Comparison of ENCODE assay signal across 12 cellular contexts in the genomic region with DNA sequence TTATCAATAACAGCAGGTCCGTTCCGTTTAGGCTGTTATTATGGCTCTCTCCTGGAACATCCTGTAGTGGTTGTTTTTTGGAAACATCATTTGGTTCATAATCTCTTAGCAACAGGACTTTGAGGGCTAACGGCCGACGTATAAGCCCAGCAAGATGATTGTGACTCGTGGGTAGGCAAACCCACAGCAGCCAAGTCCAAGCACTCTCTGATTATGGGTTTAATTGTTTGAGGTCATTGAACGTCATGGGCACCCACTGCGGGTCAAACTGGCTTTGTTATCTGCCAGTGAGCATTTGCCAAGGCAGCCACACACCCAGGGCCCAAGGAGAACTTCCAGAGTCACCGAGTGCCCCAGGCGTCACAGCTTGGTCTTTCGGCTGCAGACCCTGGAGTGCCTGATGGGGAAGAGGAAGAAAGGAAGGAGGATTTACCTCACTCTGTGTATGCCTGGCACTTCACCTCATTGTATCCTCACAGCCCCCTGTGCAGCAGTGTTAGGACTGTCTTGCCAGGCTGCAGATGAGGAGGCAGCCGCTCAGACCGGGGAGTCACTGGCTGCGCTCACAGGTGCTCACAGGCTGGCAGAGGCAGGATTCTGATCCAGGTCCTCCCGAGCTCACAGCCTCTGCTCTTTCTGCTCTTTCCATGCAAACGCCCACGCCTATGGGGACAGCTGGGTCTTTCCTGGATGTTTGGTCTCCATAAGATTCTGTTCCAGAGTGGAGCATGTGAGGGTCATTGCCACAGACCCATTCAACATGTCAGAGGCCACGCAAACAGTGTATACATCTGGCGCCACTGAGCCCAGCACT. TPM values are rescaled to one million over a fixed set of nuclear protein-coding genes. Genes with fewer than 3 reads are reported as not detected.
DNase-seq lines count a peak whose midpoint lies in the region; ATAC-seq, FAIRE-seq and TF ChIP-seq lines count a peak whose summit lies in the region.
"Had no signal": no experiment of that assay in that cellular context is flagged by ENCODE, and none has a peak within 500 bp of the region (broad histone marks: within the 10 kb centered on the region; RNA-seq: fewer than 3 reads in every experiment).

No MANE protein-coding gene starts in this region.

- no peaks in the 10 kb centered on the region for H3K79me1 ChIP-seq in H1 (ENCODE audit: low read depth, low read length)

- H3K9ac ChIP-seq in H1 (replicated peaks in 1 of 4; ENCODE audit: extremely low read depth in 1 of 4, low read depth in 3 of 4, low read length in 3 of 4), result no peak overlapping the region
- H3K9ac ChIP-seq in rectal smooth muscle tissue (ENCODE audit: low read length), result no peak overlapping the region
- H3K9ac ChIP-seq: parathyroid adenoma had no signal

- H3K14ac ChIP-seq in H1 (ENCODE audit: insufficient read length), result no peak overlapping the region

- BruUV-seq in PC-9 (replicated peaks; lab: Mats Ljungman, UMichigan), result no TSS peak

- TF ChIP-seq POLR2A in H1 (IDR thresholded peaks at IDR 0.05; ENCODE audit: control extremely low read depth in 1 of 2, low read depth in 2 of 2, low read length in 2 of 2), result no peak

- H3K4me2 ChIP-seq in PC-9, result peak overlapping the region; percentile 76
- H3K4me2 ChIP-seq in H1 (ENCODE audit: insufficient read depth in 1 of 2, low read depth in 2 of 2, low read length in 2 of 2), result no peak overlapping the region
- H3K4me2 ChIP-seq: hepatocyte had no signal

- peaks cover 57% of the 10 kb centered on the region for H3K4me1 ChIP-seq in PC-9 (replicated peaks; ENCODE audit: insufficient read depth)
- peaks cover 0 to 18% (median 7%) of the 10 kb centered on the region in 4 experiments; a peak in 6 of 7 replicates for H3K4me1 ChIP-seq in H1 (replicated peaks in 1 of 4; ENCODE audit: control insufficient read depth in 3 of 4, insufficient read depth in 4 of 4, low read length in 3 of 4)
- H3K4me1 ChIP-seq in rectal smooth muscle tissue (ENCODE audit: control insufficient read depth, insufficient read depth, low read length), result peaks cover 14% of the 10 kb centered on the region

- H4K20me1 ChIP-seq in PC-9 (ENCODE audit: insufficient read depth), result no peaks in the 10 kb centered on the region
- no peaks in the 10 kb centered on the region for H4K20me1 ChIP-seq in H1 (replicated peaks in 1 of 2; ENCODE audit: control insufficient read depth in 1 of 2, insufficient read depth in 2 of 2, low read length in 2 of 2)

- no peak overlapping the region for H2AK5ac ChIP-seq in H1 (ENCODE audit: low read depth, low read length)

- intact Hi-C loops in PC-9 (cut with micrococcal nuclease; ENCODE audit: unreplicated experiment), result loop anchor here (5.0 kb wide), 1 partner anchor 118 kb away; a partner anchor contains a TSS

- H3K9me2 ChIP-seq in PC-9 (ENCODE audit: insufficient read depth), result no peaks in the 10 kb centered on the region

- H3K4me3 ChIP-seq in PC-9 (peak overlapping the region; percentile 36; the same call in 1 of the 2 replicates), H1 (ENCODE audit: extremely low read depth in 1 of 4, insufficient read depth in 2 of 4, low read depth in 3 of 4, low read length in 4 of 4) (no peak overlapping the region), rectal smooth muscle tissue (ENCODE audit: low read length) (no peak overlapping the region)
- H3K4me3 ChIP-seq: hepatocyte had no signal

- no peak overlapping the region; the same call in 1 of the 2 replicates for H2BK12ac ChIP-seq in H1 (ENCODE audit: low read depth, low read length)

- H2BK15ac ChIP-seq in H1 (ENCODE audit: low read length), result no peak overlapping the region

- WGBS in H1 (ENCODE audit: extremely low coverage in 1 of 2, insufficient coverage in 1 of 2, insufficient read length in 1 of 2, insufficient replicate concordance in 2 of 2, low coverage in 1 of 2, low lambda C conversion rate in 2 of 2, missing lambda C conversion rate in 1 of 2), 2 experiments, result 90% methylated on average over 19 of the region's 19 CpGs; no CpG with 5 or more reads in 1 of the 2 experiments

- TF ChIP-seq RAD21 in H1 (IDR thresholded peaks at IDR 0.05 in 1 of 2, conservative IDR thresholded peaks at IDR 0.05 in 1 of 2; ENCODE audit: low read depth in 2 of 2, low read length in 2 of 2), result no peak

- H3K36me3 ChIP-seq in PC-9 (ENCODE audit: low read depth) (no peaks in the 10 kb centered on the region), H1 (ENCODE audit: control insufficient read depth in 2 of 4, insufficient read depth in 4 of 4, low read length in 3 of 4) (no peaks in the 10 kb centered on the region), rectal smooth muscle tissue (ENCODE audit: control insufficient read depth, insufficient read depth, low read length) (no peaks in the 10 kb centered on the region)

- no peaks in the 10 kb centered on the region for H3K27me3 ChIP-seq in PC-9 (ENCODE audit: insufficient read depth, low read depth)
- H3K27me3 ChIP-seq in H1 (replicated peaks in 1 of 4; ENCODE audit: control insufficient read depth in 3 of 4, extremely low read depth in 1 of 4, insufficient read depth in 3 of 4, low read length in 3 of 4), result peaks cover 0 to 3% (median 2%) of the 10 kb centered on the region in 4 experiments; a peak in 2 of 7 replicates
- no peaks in the 10 kb centered on the region for H3K27me3 ChIP-seq in rectal smooth muscle tissue (ENCODE audit: control insufficient read depth, insufficient read depth, low read length)
- H3K27me3 ChIP-seq: hepatocyte had no signal

- H2AFZ ChIP-seq in PC-9, result no peak overlapping the region
- peak overlapping the region; percentile 3; the same call in 1 of the 2 replicates for H2AFZ ChIP-seq in H1 (ENCODE audit: low read length)
- H2AFZ ChIP-seq: hepatocyte, parathyroid adenoma had no signal

- H3K23me2 ChIP-seq in H1 (ENCODE audit: low read depth, low read length), result no peaks in the 10 kb centered on the region

- no peak overlapping the region; the same call in 1 of the 2 replicates for H3K18ac ChIP-seq in H1 (ENCODE audit: extremely low read depth, low read length)

- no peak overlapping the region for H4K91ac ChIP-seq in H1 (replicated peaks; ENCODE audit: insufficient read length, low read length)

- H2BK5ac ChIP-seq in H1 (ENCODE audit: low read depth, low read length), result no peak overlapping the region

- TF ChIP-seq EP300 in H1 (IDR thresholded peaks at IDR 0.05; ENCODE audit: borderline replicate concordance in 1 of 2, low read depth in 2 of 2, low read length in 2 of 2), result no peak

- no peaks in the 10 kb centered on the region for H3K9me3 ChIP-seq in PC-9 (ENCODE audit: insufficient read depth, low read depth)
- H3K9me3 ChIP-seq in H1 (ENCODE audit: insufficient read depth in 2 of 2, low read depth in 1 of 2, low read length in 1 of 2), result no peaks in the 10 kb centered on the region

- ATAC-seq in HG03432 (IDR thresholded peaks at IDR 0.05; ENCODE audit: unreplicated experiment) (no peak), GM21723 (IDR thresholded peaks at IDR 0.05; ENCODE audit: unreplicated experiment) (no peak), GM21423 (IDR thresholded peaks at IDR 0.05; ENCODE audit: unreplicated experiment) (no peak)

- H3K27ac ChIP-seq in PC-9 (0 out of 2 replicates have a peak overlapping the region, but pooled peaks have one; percentile 95), H1 (ENCODE audit: low read depth, low read length) (no peak overlapping the region), rectal smooth muscle tissue (ENCODE audit: low read depth, low read length) (peak overlapping the region; percentile 49)
- H3K27ac ChIP-seq: hepatocyte, parathyroid adenoma had no signal

- no peak overlapping the region for H4K8ac ChIP-seq in H1 (ENCODE audit: extremely low read depth, insufficient read depth, low read length)

- DNase-seq in HUDEP-2 (lab: John Stamatoyannopoulos, UW; ENCODE audit: unreplicated experiment in 76 of 76), result peak in 51 of 76 experiments; percentile 9 to 89 (median 49)
- DNase-seq in PC-9, result no peak
- no peak for DNase-seq in H1 (ENCODE audit: low read depth in 1 of 2, low spot score in 2 of 2)
- no peak for DNase-seq in SK-N-DZ (ENCODE audit: low spot score)
- DNase-seq: activated CD4-positive, alpha-beta T cell treated with anti-CD3 and anti-CD28 coated beads for 1 hour had no signal

- no peak overlapping the region for H3K56ac ChIP-seq in H1 (replicated peaks; ENCODE audit: insufficient read length, low read depth, low read length)

- H3K79me2 ChIP-seq in PC-9 (ENCODE audit: low read depth) (peaks cover 21% of the 10 kb centered on the region), H1 (ENCODE audit: control insufficient read depth in 1 of 2, insufficient read depth in 2 of 2, low read length in 2 of 2) (no peaks in the 10 kb centered on the region)
- H3K79me2 ChIP-seq: hepatocyte, parathyroid adenoma had no signal

- TF ChIP-seq CTCF in PC-9 (conservative IDR thresholded peaks at IDR 0.05) (no peak), H1 (IDR thresholded peaks at IDR 0.05; ENCODE audit: control extremely low read depth in 1 of 3, insufficient read depth in 1 of 3, low read depth in 1 of 3, low read length in 3 of 3) (no peak)

- no peak overlapping the region for H2BK20ac ChIP-seq in H1 (ENCODE audit: low read length)

- H2BK120ac ChIP-seq in H1 (replicated peaks; ENCODE audit: low read depth, low read length), result no peak overlapping the region

- H3K23ac ChIP-seq in H1 (ENCODE audit: insufficient read length), result no peak overlapping the region

- CTCF ChIA-PET in PC-9 (lab: Charles Lee) (no interaction called here), H1 (lab: Charles Lee; ENCODE audit: partially characterized antibody) (interaction anchor here (0.7 to 27.2 kb wide), 4 partner anchors 10 to 186 kb away, joined by 3 to 700 read pairs (median 110); a partner anchor contains a TSS)

- no peak overlapping the region for H3K4ac ChIP-seq in H1 (replicated peaks; ENCODE audit: insufficient read length, low read depth, low read length)

- POLR2A ChIA-PET in PC-9 (lab: Charles Lee; ENCODE audit: unreplicated experiment) (no interaction called here), H1 (lab: Charles Lee; ENCODE audit: partially characterized antibody) (no interaction called here)

- H3F3A ChIP-seq in PC-9 (ENCODE audit: insufficient read depth, low read depth), result peaks cover 47% of the 10 kb centered on the region

- no peak overlapping the region for H4K5ac ChIP-seq in H1 (ENCODE audit: insufficient read length, low read depth, low read length)

- FAIRE-seq in H1 (lab: Jason Lieb, UNC), result no peak
- FAIRE-seq: bronchial epithelial cell had no signal

RNA-seq across cellular contexts. Expression of a gene that starts 30.8 kb away (rescaled TPM):
- 0.68 and 1.2 TPM in 2 replicates for total RNA-seq in PC-9 (2021)
- total RNA-seq in H1 (2021; fragmentation: NEBNext Ultra II Directional; extraction: Animal tissue kit (Norgen Biotek cat#: 25700)), result not detected in 2 replicates
- not detected in 2 replicates for polyA plus RNA-seq in H1 (2011; rRNA removed)
- 0.09 TPM for polyA plus RNA-seq in H1 (2011; cell fraction: cytosol; rRNA removed)
- not detected for polyA plus RNA-seq in H1 (2011; cell fraction: nucleus; rRNA removed)
- polyA plus RNA-seq in H1 (2012, experiment 1 of 2), result not detected in 4 replicates
- not detected for polyA plus RNA-seq in H1 (2012, experiment 2 of 2)
- polyA plus RNA-seq in H1 (2013, experiment 1 of 2), result not detected
- not detected for polyA plus RNA-seq in H1 (2013, experiment 2 of 2)
- not detected in 2 replicates for polyA minus RNA-seq in H1 (2011; rRNA and poly(A)+ RNA removed)
- not detected for polyA minus RNA-seq in H1 (2011; cell fraction: cytosol; rRNA and poly(A)+ RNA removed)
- polyA minus RNA-seq in H1 (2011; cell fraction: nucleus; rRNA and poly(A)+ RNA removed), result not detected
- 0.63 and 1.2 TPM in 2 replicates for polyA plus RNA-seq in SK-N-DZ (2014; cell fraction: cytosol; rRNA removed)
- 0.64 and 21.2 TPM in 2 replicates for polyA plus RNA-seq in SK-N-DZ (2014; cell fraction: nucleus; rRNA removed)
- total RNA-seq: bronchial epithelial cell had no signal

RNA-seq across cellular contexts. Expression of a gene that starts 53.7 kb away (rescaled TPM):
- 101 and 110 TPM in 2 replicates for total RNA-seq in PC-9 (2021)
- total RNA-seq in H1 (2021; fragmentation: NEBNext Ultra II Directional; extraction: Animal tissue kit (Norgen Biotek cat#: 25700)), result 2.2 and 4.3 TPM in 2 replicates
- 3.0 and 5.1 TPM in 2 replicates for polyA plus RNA-seq in H1 (2011; rRNA removed)
- 6.3 TPM for polyA plus RNA-seq in H1 (2011; cell fraction: cytosol; rRNA removed)
- polyA plus RNA-seq in H1 (2011; cell fraction: nucleus; rRNA removed), result 2.9 TPM
- polyA plus RNA-seq in H1 (2012, experiment 1 of 2), result 4.2 to 7.7 TPM (median 6.0 TPM) in 4 replicates
- 2.0 TPM for polyA plus RNA-seq in H1 (2012, experiment 2 of 2)
- 4.0 TPM for polyA plus RNA-seq in H1 (2013, experiment 1 of 2)
- 5.0 TPM for polyA plus RNA-seq in H1 (2013, experiment 2 of 2)
- 7.7 and 11.4 TPM in 2 replicates for polyA minus RNA-seq in H1 (2011; rRNA and poly(A)+ RNA removed)
- 4.3 TPM for polyA minus RNA-seq in H1 (2011; cell fraction: cytosol; rRNA and poly(A)+ RNA removed)
- polyA minus RNA-seq in H1 (2011; cell fraction: nucleus; rRNA and poly(A)+ RNA removed), result 5.0 TPM
- polyA plus RNA-seq in SK-N-DZ (2014; cell fraction: cytosol; rRNA removed), result 127 and 135 TPM in 2 replicates
- polyA plus RNA-seq in SK-N-DZ (2014; cell fraction: nucleus; rRNA removed), result 72.0 and 83.5 TPM in 2 replicates

Comparison
In these comparisons a context has a peak if more than half of its experiments do, and no peak if none do; other contexts are left out.
1. DNase-seq: peak in HUDEP-2 (51 of 76); none in PC-9 (0 of 2), H1 (0 of 2) and SK-N-DZ (single experiment).
2. RNA of a gene that starts 53.7 kb away (total RNA-seq): 101 to 110 TPM in PC-9; 2.2 to 4.3 TPM in H1; every median in the first group is over 10 times any median in the second.